ENCODE assay signal across 1 cellular context in the genomic region with DNA sequence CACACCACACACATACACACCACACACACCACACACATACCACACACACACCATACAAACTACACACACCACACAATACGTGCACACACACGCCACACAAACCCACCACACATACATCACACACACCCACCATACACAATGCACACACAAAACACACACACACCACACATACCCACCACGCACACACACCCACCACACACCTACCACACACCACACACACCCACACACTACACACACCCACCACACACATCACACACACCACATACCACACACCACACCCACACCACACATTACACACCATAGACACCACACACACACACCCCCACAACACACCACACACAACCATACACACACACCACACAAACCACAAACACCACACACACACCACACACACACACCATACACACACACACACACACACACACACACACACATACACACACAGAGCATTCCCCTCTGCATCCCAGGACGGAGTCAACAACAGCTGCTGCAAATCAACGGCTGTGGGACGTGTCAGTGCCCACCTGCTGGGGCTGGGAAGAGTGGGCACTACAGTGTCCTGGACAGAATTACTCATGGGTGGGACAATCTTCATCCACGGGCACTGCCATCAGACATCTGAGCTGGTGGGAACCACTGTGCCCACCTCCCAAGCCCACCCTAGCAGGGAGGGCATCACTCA.
TF ChIP-seq lines count a peak whose summit lies in the region.

No MANE protein-coding gene starts in this region.

TF ChIP-seq in endothelial cell of umbilical vein, 7 proteins besides CTCF, POLR2A, EP300 and RAD21:
- no peak for TF ChIP-seq FOS (IDR thresholded peaks at IDR 0.05; ENCODE audit: borderline replicate concordance, insufficient read depth, low read length)
- no peak for TF ChIP-seq GATA2 (IDR thresholded peaks at IDR 0.05; ENCODE audit: insufficient read depth, insufficient read length, low read depth, low read length)
- no peak for TF ChIP-seq EZH2 (IDR thresholded peaks at IDR 0.05; ENCODE audit: borderline replicate concordance, low read depth, low read length, severe bottlenecking)
- no peak for TF ChIP-seq MYC (IDR thresholded peaks at IDR 0.05; ENCODE audit: low read depth, low read length)
- TF ChIP-seq JUN (IDR thresholded peaks at IDR 0.05; ENCODE audit: borderline replicate concordance, insufficient read depth, insufficient read length, low read depth) = no peak
- TF ChIP-seq, protein P1, sequence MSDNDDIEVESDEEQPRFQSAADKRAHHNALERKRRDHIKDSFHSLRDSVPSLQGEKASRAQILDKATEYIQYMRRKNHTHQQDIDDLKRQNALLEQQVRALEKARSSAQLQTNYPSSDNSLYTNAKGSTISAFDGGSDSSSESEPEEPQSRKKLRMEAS (IDR thresholded peaks at IDR 0.05; ENCODE audit: insufficient read depth, insufficient read length) = no peak
- no peak for TF ChIP-seq POLR2AphosphoS5 (IDR thresholded peaks at IDR 0.05; ENCODE audit: insufficient read depth, low read depth, low read length)
